Comparison of ENCODE assay signal across 17 cellular contexts in the genomic region with DNA sequence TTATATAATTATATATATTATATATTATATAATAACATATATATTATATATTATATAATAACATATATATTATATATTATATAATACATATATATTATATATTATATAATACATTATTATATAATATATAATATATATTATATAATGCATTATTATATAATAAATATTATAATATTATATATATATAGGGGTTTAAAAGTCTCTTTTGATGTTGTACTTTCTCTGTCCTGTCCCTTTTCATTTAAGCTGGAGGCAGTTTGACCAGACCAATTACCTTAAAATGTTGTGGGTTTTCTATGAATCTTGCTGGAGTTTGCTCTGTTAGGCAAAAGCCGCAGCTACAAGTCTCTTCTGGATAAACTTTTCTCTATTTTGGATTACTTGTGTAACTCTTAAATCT.
"Had no signal": no experiment of that assay in that cellular context is flagged by ENCODE, and none has a peak within 500 bp of the region (broad histone marks: within the 10 kb centered on the region; RNA-seq: fewer than 3 reads in every experiment).

No MANE protein-coding gene starts in this region.

- H3K4me3 Mint-ChIP-seq: naive thymus-derived CD4-positive, alpha-beta T cell; nephron progenitor cell; stimulated activated naive B cell treated with anti-CD40 and anti-IgM and Interleukin-4, amounts not matched to agents 10 μg/mL and 1 μg/mL and 100 μg/mL, for 72 hours; stimulated activated naive CD8-positive, alpha-beta T cell treated with anti-CD3 and anti-CD28 coated beads, Interleukin-15, amount 100 ng/mL, for 72 hours had no signal

- FAIRE-seq: islet of Langerhans had no signal

- H3K27me3 Mint-ChIP-seq: stimulated activated naive CD8-positive, alpha-beta T cell treated with anti-CD3 and anti-CD28 coated beads, Interleukin-15, amount 100 ng/mL, for 72 hours had no signal

- ATAC-seq: esophagus mucosa; heart right ventricle; naive thymus-derived CD4-positive, alpha-beta T cell; stimulated activated naive B cell treated with anti-CD40 and anti-IgM and Interleukin-4, amounts not matched to agents 10 μg/mL and 1 μg/mL and 100 μg/mL, for 72 hours had no signal

- H3K9me3 Mint-ChIP-seq: stimulated activated naive CD8-positive, alpha-beta T cell treated with anti-CD3 and anti-CD28 coated beads, Interleukin-15, amount 100 ng/mL, for 72 hours had no signal

- DNase-seq: cortex of kidney; dorsolateral prefrontal cortex; effector CD8-positive, alpha-beta T cell; heart right ventricle; hypothalamus; kidney glomerular epithelial cell; mammary epithelial cell; nephron progenitor cell; sigmoid colon; stimulated activated CD4-positive, alpha-beta T cell treated with anti-CD3 and anti-CD28 coated beads, Interleukin-2, amount 100 ng/mL, for 24 hours; stimulated activated CD4-positive, alpha-beta T cell treated with anti-CD3 and anti-CD28 coated beads, Interleukin-4, amount 100 ng/mL, for 4 hours; stimulated activated naive B cell treated with anti-CD40 and anti-IgM and Interleukin-4, amounts not matched to agents 10 μg/mL and 1 μg/mL and 100 μg/mL, for 72 hours; stimulated activated naive CD8-positive, alpha-beta T cell treated with anti-CD3 and anti-CD28 coated beads, Interleukin-15, amount 100 ng/mL, for 72 hours; transverse colon had no signal

- H3K27ac Mint-ChIP-seq: nephron progenitor cell; stimulated activated naive B cell treated with anti-CD40 and anti-IgM and Interleukin-4, amounts not matched to agents 10 μg/mL and 1 μg/mL and 100 μg/mL, for 72 hours; stimulated activated naive CD8-positive, alpha-beta T cell treated with anti-CD3 and anti-CD28 coated beads, Interleukin-15, amount 100 ng/mL, for 72 hours had no signal
